ENCODE assay signal across 36 cellular contexts in genomic region chr12:132294121-132295034, GRCh38. TPM values are rescaled to one million over a fixed set of nuclear protein-coding genes. Genes with fewer than 3 reads are reported as not detected.
"Had no signal": no experiment of that assay in that cellular context is flagged by ENCODE, and none has a peak within 500 bp of the region (broad histone marks: within the 10 kb centered on the region; RNA-seq: fewer than 3 reads in every experiment).

No MANE protein-coding gene starts in this region.

- ATAC-seq: activated CD4-positive, alpha-beta T cell treated with anti-CD3 and anti-CD28 coated beads for 36 hours; activated CD4-positive, CD25-positive, alpha-beta regulatory T cell treated with anti-CD3 and anti-CD28 coated beads, Interleukin-2, amount 50 U/mL, for 24 hours; activated CD8-positive, alpha-beta T cell treated with anti-CD3 and anti-CD28 coated beads, Interleukin-2, amount 10 ng/mL, durations not matched to agents 7 days and 5 days; activated naive CD8-positive, alpha-beta T cell treated with anti-CD3 and anti-CD28 coated beads, Interleukin-2, amount 50 U/mL, for 24 hours; activated T-cell treated with anti-CD3 and anti-CD28 coated beads, Interleukin-2, amount 50 U/mL, for 4 hours; WTC11 had no signal

- H3K9me3 ChIP-seq: SJSA1, SK-N-SH had no signal

- H3K27ac ChIP-seq: KMS-11, PC-9, RWPE1, SJSA1 had no signal

- H3K9me3 Mint-ChIP-seq: activated naive CD8-positive, alpha-beta T cell treated with anti-CD3 and anti-CD28 coated beads, Interleukin-2, amount 50 U/mL, for 24 hours; activated T-cell treated with anti-CD3 and anti-CD28 coated beads, Interleukin-2, amount 50 U/mL, for 4 hours had no signal

- H3K27ac Mint-ChIP-seq: activated CD4-positive, alpha-beta T cell treated with anti-CD3 and anti-CD28 coated beads for 36 hours; activated CD4-positive, alpha-beta T cell treated with anti-CD3 and anti-CD28 coated beads, Interleukin-2, amount 10 ng/mL, durations not matched to agents 7 days and 5 days; activated CD8-positive, alpha-beta T cell treated with anti-CD3 and anti-CD28 coated beads, Interleukin-2, amount 10 ng/mL, durations not matched to agents 7 days and 5 days; activated naive CD4-positive, alpha-beta T cell treated with anti-CD3 and anti-CD28 coated beads, Interleukin-2, amount 10 ng/mL, durations not matched to agents 7 days and 5 days; activated naive CD8-positive, alpha-beta T cell; activated naive CD8-positive, alpha-beta T cell treated with anti-CD3 and anti-CD28 coated beads, Interleukin-2, amount 50 U/mL, for 24 hours; activated T-helper 1 cell treated with anti-CD3 and anti-CD28 coated beads, Interleukin-12 subunit alpha, Interleukin-12 subunit beta, Interleukin-2, Interleukin-4 antibody, amounts not matched to agents 30 ng/mL and 10 ng/mL and 1 ng/mL, durations not matched to agents 14 hours and 24 hours and 36 hours; T-helper 1 cell treated with Interleukin-12 subunit alpha and Interleukin-12 subunit beta and Interleukin-4 antibody, amounts not matched to agents 30 μg/mL and 1 μg/mL, for 36 hours; T-helper 2 cell treated with Interferon-gamma antibody and Interleukin-4, amounts not matched to agents 5 μg/mL and 100 μg/mL, for 36 hours; WTC11 had no signal

- H3K27me3 ChIP-seq: SJSA1 had no signal

- H3K9ac ChIP-seq: KMS-11, SK-N-SH had no signal

- H3K36me3 ChIP-seq: SJSA1 had no signal

- H3K36me3 Mint-ChIP-seq: activated naive CD4-positive, alpha-beta T cell treated with anti-CD3 and anti-CD28 coated beads, Interleukin-2, amount 10 ng/mL, durations not matched to agents 7 days and 5 days; activated naive CD8-positive, alpha-beta T cell; brain had no signal

- H3K4me1 ChIP-seq: SJSA1 had no signal

- H3K4me3 Mint-ChIP-seq: activated CD4-positive, alpha-beta T cell treated with anti-CD3 and anti-CD28 coated beads for 36 hours; activated CD4-positive, alpha-beta T cell treated with anti-CD3 and anti-CD28 coated beads, Interleukin-2, amount 10 ng/mL, durations not matched to agents 7 days and 5 days; activated CD8-positive, alpha-beta T cell treated with anti-CD3 and anti-CD28 coated beads, Interleukin-2, amount 10 ng/mL, durations not matched to agents 7 days and 5 days; activated naive CD4-positive, alpha-beta T cell treated with anti-CD3 and anti-CD28 coated beads, Interleukin-2, amount 10 ng/mL, durations not matched to agents 7 days and 5 days; activated naive CD8-positive, alpha-beta T cell; activated naive CD8-positive, alpha-beta T cell treated with anti-CD3 and anti-CD28 coated beads, Interleukin-2, amount 50 U/mL, for 24 hours; activated T-cell treated with anti-CD3 and anti-CD28 coated beads, Interleukin-2, amount 50 U/mL, for 4 hours; activated T-helper 1 cell treated with anti-CD3 and anti-CD28 coated beads, Interleukin-12 subunit alpha, Interleukin-12 subunit beta, Interleukin-2, Interleukin-4 antibody, amounts not matched to agents 30 ng/mL and 10 ng/mL and 1 ng/mL, durations not matched to agents 14 hours and 24 hours and 36 hours; brain; T-helper 1 cell treated with Interleukin-12 subunit alpha and Interleukin-12 subunit beta and Interleukin-4 antibody, amounts not matched to agents 30 μg/mL and 1 μg/mL, for 36 hours; T-helper 2 cell treated with Interferon-gamma antibody and Interleukin-4, amounts not matched to agents 5 μg/mL and 100 μg/mL, for 36 hours; WTC11 had no signal

- H3K4me3 ChIP-seq: PC-9, SJSA1 had no signal

- H3K27me3 Mint-ChIP-seq: activated CD4-positive, alpha-beta T cell treated with anti-CD3 and anti-CD28 coated beads, Interleukin-2, amount 10 ng/mL, durations not matched to agents 7 days and 5 days; brain had no signal

- FAIRE-seq: bronchial epithelial cell, RCC 7860 had no signal

- DNase-seq: activated CD4-positive, alpha-beta T cell treated with anti-CD3 and anti-CD28 coated beads for 36 hours; activated CD4-positive, alpha-beta T cell treated with anti-CD3 and anti-CD28 coated beads, Interleukin-2, amount 10 ng/mL, durations not matched to agents 7 days and 5 days; activated CD4-positive, alpha-beta T cell treated with anti-CD3 and anti-CD28 coated beads, Interleukin-2, amount 50 U/mL, for 48 hours; activated CD8-positive, alpha-beta T cell treated with anti-CD3 and anti-CD28 coated beads, Interleukin-2, amount 10 ng/mL, durations not matched to agents 7 days and 5 days; activated gamma-delta T cell treated with Interleukin-2 at 50 U/mL for 16 hours; activated naive CD4-positive, alpha-beta T cell treated with anti-CD3 and anti-CD28 coated beads, Interleukin-2, amount 10 ng/mL, durations not matched to agents 7 days and 5 days; activated naive CD8-positive, alpha-beta T cell treated with anti-CD3 and anti-CD28 coated beads, Interleukin-2, amount 50 U/mL, for 24 hours; activated T-cell treated with anti-CD3 and anti-CD28 coated beads for 4 hours; activated T-cell treated with anti-CD3 and anti-CD28 coated beads, Interleukin-2, amount 50 U/mL, for 4 hours; NCI-H1092 treated with DMSO at 0.1 percent for 48 hours; NCI-H1417; NCI-H146; NCI-H187; NCI-H2029 treated with DMSO at 0.1 percent for 48 hours; NCI-H2107; NCI-H2171; NCI-H510A; NCI-H526; NCI-H748 treated with DMSO at 0.1 percent for 48 hours; NK-92 treated with Interleukin-12 subunit alpha and Interleukin-12 subunit beta, amount 100 ng/mL, for 24 hours; PC-9; SHP77 treated with DMSO at 0.1 percent for 48 hours; SK-N-SH had no signal

- H3K4me1 Mint-ChIP-seq: activated CD4-positive, alpha-beta T cell treated with anti-CD3 and anti-CD28 coated beads for 36 hours; activated CD4-positive, alpha-beta T cell treated with anti-CD3 and anti-CD28 coated beads, Interleukin-2, amount 10 ng/mL, durations not matched to agents 7 days and 5 days; activated naive CD4-positive, alpha-beta T cell treated with anti-CD3 and anti-CD28 coated beads, Interleukin-2, amount 10 ng/mL, durations not matched to agents 7 days and 5 days; activated naive CD8-positive, alpha-beta T cell treated with anti-CD3 and anti-CD28 coated beads, Interleukin-2, amount 50 U/mL, for 24 hours; WTC11 had no signal

RNA-seq across cellular contexts. Expression of gene GALNT9, which starts 35.0 kb away (rescaled TPM):
- total RNA-seq: activated CD4-positive, alpha-beta T cell treated with anti-CD3 and anti-CD28 coated beads, Interleukin-2, amount 10 ng/mL, durations not matched to agents 7 days and 5 days; activated CD8-positive, alpha-beta T cell treated with anti-CD3 and anti-CD28 coated beads, Interleukin-2, amount 10 ng/mL, durations not matched to agents 7 days and 5 days; activated T-helper 1 cell treated with anti-CD3 and anti-CD28 coated beads, Interleukin-12 subunit alpha, Interleukin-12 subunit beta, Interleukin-2, Interleukin-4 antibody, amounts not matched to agents 30 ng/mL and 10 ng/mL and 1 ng/mL, durations not matched to agents 14 hours and 24 hours and 36 hours; bronchial epithelial cell; M059J; SJSA1 had no signal
- polyA plus RNA-seq: SK-N-SH had no signal
